Comparison of ENCODE assay signal across 23 cellular contexts in the genomic region with DNA sequence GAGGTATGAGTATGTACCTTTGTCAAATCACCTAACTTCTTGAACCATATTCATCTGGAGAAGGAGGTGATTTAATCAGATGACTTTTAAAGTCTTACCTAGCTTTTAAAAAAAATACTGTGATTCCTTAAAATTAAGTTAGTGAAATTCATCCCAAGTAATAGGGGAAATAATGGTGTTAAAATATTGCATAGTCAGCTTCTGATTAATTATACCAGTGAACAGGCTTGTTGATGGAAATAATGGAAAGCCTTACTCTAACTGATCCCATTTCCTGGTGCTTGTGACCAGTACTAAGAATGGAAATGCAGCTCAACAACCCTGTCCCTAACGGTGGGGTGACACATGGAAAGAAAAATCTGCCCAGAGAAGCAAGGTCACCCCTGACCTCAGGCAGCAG.
DNase-seq lines count a peak whose midpoint lies in the region; ATAC-seq, FAIRE-seq and TF ChIP-seq lines count a peak whose summit lies in the region.
"Had no signal": no experiment of that assay in that cellular context is flagged by ENCODE, and none has a peak within 500 bp of the region (broad histone marks: within the 10 kb centered on the region; RNA-seq: fewer than 3 reads in every experiment).

No MANE protein-coding gene starts in this region.

- no peak overlapping the region for H2BK120ac ChIP-seq in mesenchymal stem cell (ENCODE audit: low read depth, low read length)

- H3K23ac ChIP-seq in mesenchymal stem cell (ENCODE audit: low read length in 2 of 2), result no peak overlapping the region

- H3K27ac ChIP-seq in A549 (no peak overlapping the region), mesenchymal stem cell (ENCODE audit: low read length, poor library complexity, severe bottlenecking) (no peak overlapping the region)
- H3K27ac ChIP-seq: BLaER1 treated with 17β-estradiol and CSF1 and Interleukin-3, amounts not matched to agents 10 nM and 100 nM; C4-2B had no signal

- TF ChIP-seq RAD21 in A549 (conservative IDR thresholded peaks at IDR 0.05 in 1 of 2, IDR thresholded peaks at IDR 0.05 in 1 of 2), result no peak

- no peak overlapping the region for H3K4me2 ChIP-seq in A549
- no peak overlapping the region for H3K4me2 ChIP-seq in mesenchymal stem cell (ENCODE audit: low read length, poor library complexity, severe bottlenecking)
- H3K4me2 ChIP-seq: BLaER1 treated with 17β-estradiol and CSF1 and Interleukin-3, amounts not matched to agents 10 nM and 100 nM had no signal

- 89% methylated on average over 1 of the region's 1 CpG for WGBS in A549 (ENCODE audit: missing lambda C conversion rate)
- 97% methylated on average over 1 of the region's 1 CpG for WGBS in mesenchymal stem cell

- peak overlapping the region; percentile 48 for H4K8ac ChIP-seq in mesenchymal stem cell (ENCODE audit: low read length)

- H3K14ac ChIP-seq in mesenchymal stem cell (ENCODE audit: low read length in 2 of 2), result no peak overlapping the region

- POLR2A ChIA-PET in A549 (lab: Yijun Ruan, JAX), result no interaction called here

- H3K4me3 ChIP-seq in A549 (no peak overlapping the region), mesenchymal stem cell (ENCODE audit: insufficient read depth in 1 of 2, low read depth in 1 of 2, low read length in 2 of 2) (no peak overlapping the region)
- H3K4me3 ChIP-seq: BLaER1 treated with 17β-estradiol and CSF1 and Interleukin-3, amounts not matched to agents 10 nM and 100 nM; GM12878 had no signal

- no peak overlapping the region for H2AK5ac ChIP-seq in mesenchymal stem cell (ENCODE audit: low read length, severe bottlenecking)

- TF ChIP-seq CTCF in A549 (IDR thresholded peaks at IDR 0.05), result no peak
- no peak for TF ChIP-seq CTCF in D721Med (IDR thresholded peaks at IDR 0.05; ENCODE audit: insufficient read depth, missing control alignments)

- H2BK15ac ChIP-seq in mesenchymal stem cell (ENCODE audit: low read depth, poor library complexity, severe bottlenecking), result no peak overlapping the region

- FAIRE-seq in A549 (lab: Jason Lieb, UNC) (no peak), D721Med (lab: Jason Lieb, UNC) (peak; percentile 85)
- FAIRE-seq: GM12878, GM12892, GM18507 had no signal

- no peak for TF ChIP-seq EP300 in A549 (IDR thresholded peaks at IDR 0.05)

- no peak overlapping the region for H2AFZ ChIP-seq in mesenchymal stem cell (ENCODE audit: low read depth, low read length)

- no peak overlapping the region for H3K18ac ChIP-seq in mesenchymal stem cell (ENCODE audit: low read depth in 1 of 2, low read length in 2 of 2)

- H3K27me3 ChIP-seq in mesenchymal stem cell (ENCODE audit: control insufficient read depth in 1 of 2, insufficient read depth in 1 of 2, low read length in 2 of 2), result no peaks in the 10 kb centered on the region
- H3K27me3 ChIP-seq: BLaER1 treated with 17β-estradiol and CSF1 and Interleukin-3, amounts not matched to agents 10 nM and 100 nM had no signal

- no peak for ATAC-seq in A549
- ATAC-seq: CD8-positive, alpha-beta T cell; GM12878 had no signal

- no peak overlapping the region for H3K9ac ChIP-seq in mesenchymal stem cell (ENCODE audit: low read length)
- H3K9ac ChIP-seq: BLaER1 treated with 17β-estradiol and CSF1 and Interleukin-3, amounts not matched to agents 10 nM and 100 nM had no signal

- peaks cover 3 to 36% of the 10 kb centered on the region in 2 experiments for H3K36me3 ChIP-seq in mesenchymal stem cell (ENCODE audit: control insufficient read depth in 1 of 2, insufficient read depth in 2 of 2, low read depth in 1 of 2, low read length in 2 of 2)

- H2BK5ac ChIP-seq in mesenchymal stem cell (ENCODE audit: low read depth, low read length, poor library complexity, severe bottlenecking), result no peak overlapping the region

- no peak overlapping the region for H2BK12ac ChIP-seq in mesenchymal stem cell (ENCODE audit: low read length in 2 of 2)

- no peak overlapping the region for H3K4ac ChIP-seq in mesenchymal stem cell (ENCODE audit: low read depth in 1 of 2, low read length in 2 of 2)

- no peak for TF ChIP-seq POLR2A in A549 (IDR thresholded peaks at IDR 0.05; ENCODE audit: low read length)

- H4K91ac ChIP-seq in mesenchymal stem cell (ENCODE audit: low read length), result no peak overlapping the region

- peaks cover 3% of the 10 kb centered on the region for H3K79me1 ChIP-seq in mesenchymal stem cell (replicated peaks; ENCODE audit: low read length, poor library complexity, severe bottlenecking)

- CTCF ChIA-PET in A549 (lab: Yijun Ruan, JAX), result interaction anchor here (0.8 kb wide), 1 partner anchor 85 kb away, joined by 3 read pairs; no protein-coding TSS in a partner anchor

- H3K4me1 ChIP-seq in A549 (no peaks in the 10 kb centered on the region), mesenchymal stem cell (ENCODE audit: control insufficient read depth, insufficient read depth, low read depth, low read length) (no peaks in the 10 kb centered on the region)
- H3K4me1 ChIP-seq: BLaER1 treated with 17β-estradiol and CSF1 and Interleukin-3, amounts not matched to agents 10 nM and 100 nM; Caco-2 had no signal

- no peaks in the 10 kb centered on the region for H3K9me3 ChIP-seq in A549
- no peaks in the 10 kb centered on the region for H3K9me3 ChIP-seq in mesenchymal stem cell (ENCODE audit: control insufficient read depth, low read length)
- H3K9me3 ChIP-seq: BLaER1 treated with 17β-estradiol and CSF1 and Interleukin-3, amounts not matched to agents 10 nM and 100 nM; Caco-2 had no signal

- DNase-seq in A549 (ENCODE audit: low read depth in 1 of 2, low spot score in 1 of 2) (no peak), D721Med (ENCODE audit: insufficient read length, low spot score) (no peak), mesenchymal stem cell (no peak), globus pallidus (ENCODE audit: low spot score) (no peak), SHP77 treated with DMSO at 0.1 percent for 48 hours (lab: John Stamatoyannopoulos, UW) (no peak)
- DNase-seq: 8988T; AML-193; Caco-2; Calu3; CD4-positive, alpha-beta T cell; CD8-positive, alpha-beta T cell; DMS 273 treated with DMSO at 0.1 percent for 48 hours; DMS153; DMS53; DMS79; DND-41; EL; GDM1 had no signal

TF ChIP-seq in A549, 52 proteins besides CTCF, POLR2A, EP300 and RAD21:
- no peak for TF ChIP-seq NFE2L2 (conservative IDR thresholded peaks at IDR 0.05; ENCODE audit: low read length)
- peak; percentile 36 for TF ChIP-seq MAFK (IDR thresholded peaks at IDR 0.05; ENCODE audit: partially characterized antibody)
- no peak for TF ChIP-seq ZC3H11A (IDR thresholded peaks at IDR 0.05)
- TF ChIP-seq KDM5A (IDR thresholded peaks at IDR 0.05), result no peak
- no peak for TF ChIP-seq FOSL2 (IDR thresholded peaks at IDR 0.05)
- TF ChIP-seq FOSL2 (CRISPR knock-in tag; IDR thresholded peaks at IDR 0.05), result no peak
